Comparison of ENCODE assay signal across 17 cellular contexts in the genomic region with DNA sequence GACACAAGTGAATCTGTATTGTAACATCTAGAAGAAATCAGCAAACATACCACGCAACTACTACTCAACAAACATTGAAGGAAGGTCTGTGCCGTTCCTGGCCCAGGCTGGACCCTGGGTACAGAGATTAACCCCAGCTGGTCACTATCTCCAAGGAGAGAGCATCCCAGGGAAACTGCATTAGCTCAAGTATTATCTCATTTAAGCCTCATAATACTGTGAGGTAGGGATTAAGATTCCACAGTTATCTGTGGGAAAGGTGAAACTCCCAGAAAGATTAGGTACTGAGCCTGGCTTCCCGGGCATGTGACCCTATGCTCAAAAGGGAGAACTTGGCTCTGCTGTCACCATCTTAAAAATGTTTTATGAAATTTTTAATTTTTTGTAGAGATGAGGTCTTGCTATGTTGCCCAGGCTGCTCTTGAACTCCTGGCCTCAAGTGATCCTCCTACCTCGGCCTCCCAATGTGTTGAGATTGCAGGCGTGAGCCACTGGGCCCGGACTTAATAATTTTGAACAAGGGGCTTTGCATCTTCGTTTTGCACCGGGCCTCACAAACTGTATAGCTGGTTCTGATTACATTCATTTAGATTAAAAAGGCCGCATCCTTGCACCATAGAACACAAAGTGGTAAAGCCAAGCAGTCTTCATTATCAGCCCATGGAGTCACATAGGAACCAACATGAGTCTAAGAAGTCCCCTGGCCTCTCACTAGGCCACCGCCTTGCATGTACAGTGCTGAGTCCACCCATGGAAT. TPM values are rescaled to one million over a fixed set of nuclear protein-coding genes. Genes with fewer than 3 reads are reported as not detected.
DNase-seq lines count a peak whose midpoint lies in the region; ATAC-seq and TF ChIP-seq lines count a peak whose summit lies in the region.
"Had no signal": no experiment of that assay in that cellular context is flagged by ENCODE, and none has a peak within 500 bp of the region (broad histone marks: within the 10 kb centered on the region; RNA-seq: fewer than 3 reads in every experiment).

No MANE protein-coding gene starts in this region.

- H3K27ac ChIP-seq in stomach (no peak overlapping the region), mesenchymal stem cell (ENCODE audit: low read length, poor library complexity, severe bottlenecking) (no peak overlapping the region)
- H3K27ac ChIP-seq: 22Rv1, GM23248, HL-60 had no signal

- ATAC-seq in activated CD8-positive, alpha-beta memory T cell treated with anti-CD3 and anti-CD28 coated beads, Interleukin-2, amount 10 ng/mL, durations not matched to agents 7 days and 5 days: no peak
- ATAC-seq in HG02970 (IDR thresholded peaks at IDR 0.05; ENCODE audit: low FRiP score, unreplicated experiment): no peak
- no peak for ATAC-seq in HG03457 (IDR thresholded peaks at IDR 0.05; ENCODE audit: unreplicated experiment)
- ATAC-seq: CD8-positive, alpha-beta T cell had no signal

- H2BK5ac ChIP-seq in mesenchymal stem cell (ENCODE audit: low read depth, low read length, poor library complexity, severe bottlenecking): no peak overlapping the region

- H3K4me1 ChIP-seq in stomach (peaks cover 8 to 16% (median 14%) of the 10 kb centered on the region in 4 donors), mesenchymal stem cell (ENCODE audit: control insufficient read depth, insufficient read depth, low read depth, low read length) (peaks cover 11% of the 10 kb centered on the region)

- H3K4ac ChIP-seq in mesenchymal stem cell (ENCODE audit: low read depth in 1 of 2, low read length in 2 of 2): no peak overlapping the region

- H3K9me3 ChIP-seq in stomach (no peaks in the 10 kb centered on the region), mesenchymal stem cell (ENCODE audit: control insufficient read depth, low read length) (no peaks in the 10 kb centered on the region)

- no peak overlapping the region for H3K14ac ChIP-seq in mesenchymal stem cell (ENCODE audit: low read length in 2 of 2)

- TF ChIP-seq EP300 in stomach (IDR thresholded peaks at IDR 0.05): no peak

- no peaks in the 10 kb centered on the region for H3K79me1 ChIP-seq in mesenchymal stem cell (replicated peaks; ENCODE audit: low read length, poor library complexity, severe bottlenecking)

- no peak overlapping the region for H4K91ac ChIP-seq in mesenchymal stem cell (ENCODE audit: low read length)

- intact Hi-C loops in stomach (cut with DNase I; ENCODE audit: low total_unique reads): no loop called here

- no peak overlapping the region for H3K9ac ChIP-seq in mesenchymal stem cell (ENCODE audit: low read length)
- H3K9ac ChIP-seq: GM23248 had no signal

- no peak overlapping the region for H3K4me3 ChIP-seq in stomach
- no peak overlapping the region for H3K4me3 ChIP-seq in mesenchymal stem cell (ENCODE audit: insufficient read depth in 1 of 2, low read depth in 1 of 2, low read length in 2 of 2)
- H3K4me3 ChIP-seq: GM23248 had no signal

- no peak overlapping the region for H2BK12ac ChIP-seq in mesenchymal stem cell (ENCODE audit: low read length in 2 of 2)

- no peaks in the 10 kb centered on the region for H3K36me3 Mint-ChIP-seq in activated CD8-positive, alpha-beta memory T cell treated with anti-CD3 and anti-CD28 coated beads, Interleukin-2, amount 10 ng/mL, durations not matched to agents 7 days and 5 days
- no peaks in the 10 kb centered on the region for H3K36me3 Mint-ChIP-seq in neural crest cell (ENCODE audit: low read depth)
- H3K36me3 Mint-ChIP-seq: CD14-positive monocyte; CD8-positive, alpha-beta T cell had no signal

- H3K4me2 ChIP-seq in mesenchymal stem cell (ENCODE audit: low read length, poor library complexity, severe bottlenecking): no peak overlapping the region

- DNase-seq in activated CD8-positive, alpha-beta memory T cell treated with anti-CD3 and anti-CD28 coated beads, Interleukin-2, amount 10 ng/mL, durations not matched to agents 7 days and 5 days: peak; percentile 31
- DNase-seq in activated CD8-positive, alpha-beta memory T cell treated with anti-CD3 and anti-CD28 coated beads, Interleukin-2, amount 50 U/mL, for 4 hours: no peak
- DNase-seq in islet precursor cell (peak; percentile 46), neural crest cell (ENCODE audit: low read depth, low spot score) (no peak), stomach (peak; percentile 11), mesenchymal stem cell (no peak)
- DNase-seq: CD8-positive, alpha-beta T cell; COR-L47; DMS53; GF-D8; GM23248; H7 had no signal

- TF ChIP-seq CTCF in neural crest cell (conservative IDR thresholded peaks at IDR 0.05): no peak
- no peak for TF ChIP-seq CTCF in stomach (IDR thresholded peaks at IDR 0.05)

- CTCF ChIA-PET in activated CD8-positive, alpha-beta memory T cell treated with anti-CD3 and anti-CD28 coated beads, Interleukin-2, amount 10 ng/mL, durations not matched to agents 7 days and 5 days (lab: Charles Lee): no interaction called here

- H3K36me3 ChIP-seq in stomach (no peaks in the 10 kb centered on the region), mesenchymal stem cell (ENCODE audit: control insufficient read depth in 1 of 2, insufficient read depth in 2 of 2, low read depth in 1 of 2, low read length in 2 of 2) (no peaks in the 10 kb centered on the region)

- H3K27me3 Mint-ChIP-seq in activated CD8-positive, alpha-beta memory T cell treated with anti-CD3 and anti-CD28 coated beads, Interleukin-2, amount 10 ng/mL, durations not matched to agents 7 days and 5 days: peaks cover 20% of the 10 kb centered on the region
- H3K27me3 Mint-ChIP-seq in neural crest cell (ENCODE audit: low read depth): no peaks in the 10 kb centered on the region

- 87 to 92% (median 89%) methylated on average over 10 of the region's 10 CpGs for WGBS in stomach, 5 donors
- 96% methylated on average over 10 of the region's 10 CpGs for WGBS in mesenchymal stem cell

- H3K27me3 ChIP-seq in stomach: no peaks in the 10 kb centered on the region
- peaks cover 5 to 14% of the 10 kb centered on the region in 2 experiments for H3K27me3 ChIP-seq in mesenchymal stem cell (ENCODE audit: control insufficient read depth in 1 of 2, insufficient read depth in 1 of 2, low read length in 2 of 2)

- no peak overlapping the region for H3K4me3 Mint-ChIP-seq in activated CD8-positive, alpha-beta memory T cell treated with anti-CD3 and anti-CD28 coated beads, Interleukin-2, amount 10 ng/mL, durations not matched to agents 7 days and 5 days
- peak overlapping the region; percentile 38 for H3K4me3 Mint-ChIP-seq in neural crest cell
- H3K4me3 Mint-ChIP-seq: CD14-positive monocyte; CD8-positive, alpha-beta T cell had no signal

- H2AFZ ChIP-seq in mesenchymal stem cell (ENCODE audit: low read depth, low read length): no peak overlapping the region
- H2AFZ ChIP-seq: GM23248 had no signal

- no peak overlapping the region for H2BK120ac ChIP-seq in mesenchymal stem cell (ENCODE audit: low read depth, low read length)

- H2AK5ac ChIP-seq in mesenchymal stem cell (ENCODE audit: low read length, severe bottlenecking): no peak overlapping the region

- H4K8ac ChIP-seq in mesenchymal stem cell (ENCODE audit: low read length): no peak overlapping the region

- no peak for TF ChIP-seq POLR2A in stomach (IDR thresholded peaks at IDR 0.05)

- H3K18ac ChIP-seq in mesenchymal stem cell (ENCODE audit: low read depth in 1 of 2, low read length in 2 of 2): no peak overlapping the region

- no peak overlapping the region for H2BK15ac ChIP-seq in mesenchymal stem cell (ENCODE audit: low read depth, poor library complexity, severe bottlenecking)

- no peak overlapping the region for H3K27ac Mint-ChIP-seq in activated CD8-positive, alpha-beta memory T cell treated with anti-CD3 and anti-CD28 coated beads, Interleukin-2, amount 10 ng/mL, durations not matched to agents 7 days and 5 days
- H3K27ac Mint-ChIP-seq in neural crest cell (ENCODE audit: unreplicated experiment): no peak overlapping the region
- H3K27ac Mint-ChIP-seq: CD14-positive monocyte; CD8-positive, alpha-beta T cell had no signal

- no peaks in the 10 kb centered on the region for H3K4me1 Mint-ChIP-seq in activated CD8-positive, alpha-beta memory T cell treated with anti-CD3 and anti-CD28 coated beads, Interleukin-2, amount 10 ng/mL, durations not matched to agents 7 days and 5 days
- H3K4me1 Mint-ChIP-seq in neural crest cell: peaks cover 10% of the 10 kb centered on the region

- no peaks in the 10 kb centered on the region for H3K9me3 Mint-ChIP-seq in activated CD8-positive, alpha-beta memory T cell treated with anti-CD3 and anti-CD28 coated beads, Interleukin-2, amount 10 ng/mL, durations not matched to agents 7 days and 5 days (ENCODE audit: low read depth)
- H3K9me3 Mint-ChIP-seq in neural crest cell: no peaks in the 10 kb centered on the region
- H3K9me3 Mint-ChIP-seq: CD8-positive, alpha-beta T cell had no signal

- H3K23ac ChIP-seq in mesenchymal stem cell (ENCODE audit: low read length in 2 of 2): no peak overlapping the region

RNA-seq across cellular contexts. Expression of gene CTBP2, which starts 5.4 kb away (rescaled TPM):
- total RNA-seq in activated CD8-positive, alpha-beta memory T cell treated with anti-CD3 and anti-CD28 coated beads, Interleukin-2, amount 10 ng/mL, durations not matched to agents 7 days and 5 days: under 1 TPM; 0.61 to 0.82 TPM
- 127 TPM in 2 replicates for total RNA-seq in neural crest cell
- total RNA-seq in stomach: 100 to 1,000 TPM in 2 of 5 donors, 10 to 100 TPM in 3; 58.6 to 169 (median 80.5) TPM
- polyA plus RNA-seq in stomach: 10 to 100 TPM; 21.3 to 41.2 (median 34.6) TPM
- 58.2 TPM for polyA plus RNA-seq in mesenchymal stem cell (2013, experiment 1 of 2)
- 55.7 TPM for polyA plus RNA-seq in mesenchymal stem cell (2013, experiment 2 of 2)

Comparison
In these comparisons a context has a peak if more than half of its experiments do, and no peak if none do; other contexts are left out.
1. DNase-seq: peak in activated CD8-positive, alpha-beta memory T cell treated with anti-CD3 and anti-CD28 coated beads, Interleukin-2, amount 10 ng/mL, durations not matched to agents 7 days and 5 days (single experiment), islet precursor cell (single experiment) and stomach (single experiment); none in activated CD8-positive, alpha-beta memory T cell treated with anti-CD3 and anti-CD28 coated beads, Interleukin-2, amount 50 U/mL, for 4 hours (single experiment), neural crest cell (single experiment) and mesenchymal stem cell (single experiment).
2. RNA of gene CTBP2, which starts 5.4 kb away (total RNA-seq): 127 TPM in neural crest cell and 58.6 to 169 TPM in stomach; 0.61 to 0.82 TPM in activated CD8-positive, alpha-beta memory T cell treated with anti-CD3 and anti-CD28 coated beads, Interleukin-2, amount 10 ng/mL, durations not matched to agents 7 days and 5 days; every median in the first group is over 10 times any median in the second.